2 cellular contexts compared by ENCODE assay signal in the genomic region with DNA sequence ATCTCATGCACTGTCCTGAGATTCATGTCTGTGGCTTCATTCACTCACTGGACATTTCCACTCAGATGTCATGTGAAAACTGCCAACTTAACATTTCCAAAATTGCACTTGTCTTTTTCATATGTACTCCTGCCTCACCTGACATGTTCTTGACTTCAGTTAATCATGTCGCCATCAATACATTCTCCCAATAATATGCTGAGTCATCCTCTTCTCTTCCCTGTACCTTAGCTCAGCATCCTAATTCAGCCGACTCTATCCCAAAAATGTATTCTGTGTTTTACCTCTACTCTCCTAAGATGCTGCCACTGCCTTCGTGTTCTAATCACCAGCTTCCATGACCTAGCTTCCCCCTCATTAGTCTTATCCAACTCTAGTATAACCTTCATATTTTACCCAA.
A peak's percentile ranks its signal among the peaks of the same experiment; 100 is the strongest.
TF ChIP-seq lines count a peak whose summit lies in the region.

No MANE protein-coding gene starts in this region.

TF ChIP-seq in HepG2, 621 proteins besides CTCF, POLR2A, EP300 and RAD21:
- peak; percentile 90 to 93 for TF ChIP-seq MAFK (conservative IDR thresholded peaks at IDR 0.05 in 1 of 2, IDR thresholded peaks at IDR 0.05 in 1 of 2; ENCODE audit: low read length in 2 of 2)
- TF ChIP-seq MAFF (IDR thresholded peaks at IDR 0.05; ENCODE audit: low read depth, low read length), result peak; percentile 91
- no peak for TF ChIP-seq CENPT (CRISPR knock-in tag; IDR thresholded peaks at IDR 0.05; ENCODE audit: low read depth)
- TF ChIP-seq MTA1 (CRISPR knock-in tag; IDR thresholded peaks at IDR 0.05; ENCODE audit: borderline replicate concordance), result no peak
- no peak for TF ChIP-seq GTF3A (CRISPR knock-in tag; conservative IDR thresholded peaks at IDR 0.05)
- peak; percentile 94 for TF ChIP-seq NFE2L2 (IDR thresholded peaks at IDR 0.05; ENCODE audit: low read length)

TF ChIP-seq in H1, 55 proteins besides CTCF, POLR2A, EP300 and RAD21:
- TF ChIP-seq NRF1 (IDR thresholded peaks at IDR 0.05; ENCODE audit: low read depth, low read length), result no peak
- TF ChIP-seq SIRT6 (IDR thresholded peaks at IDR 0.05; ENCODE audit: low read length), result no peak
- no peak for TF ChIP-seq TAF7 (optimal IDR thresholded peaks at IDR 0.05; ENCODE audit: borderline replicate concordance, low read depth, low read length)
- TF ChIP-seq BACH1 (IDR thresholded peaks at IDR 0.05; ENCODE audit: low read length), result peak; percentile 82
- TF ChIP-seq SUZ12 (IDR thresholded peaks at IDR 0.05; ENCODE audit: low read length), result no peak
- TF ChIP-seq EZH2 (IDR thresholded peaks at IDR 0.05; ENCODE audit: low read depth, low read length, severe bottlenecking), result no peak
- TF ChIP-seq, protein P1, sequence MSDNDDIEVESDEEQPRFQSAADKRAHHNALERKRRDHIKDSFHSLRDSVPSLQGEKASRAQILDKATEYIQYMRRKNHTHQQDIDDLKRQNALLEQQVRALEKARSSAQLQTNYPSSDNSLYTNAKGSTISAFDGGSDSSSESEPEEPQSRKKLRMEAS (IDR thresholded peaks at IDR 0.05), result no peak
- TF ChIP-seq EGR1 (IDR thresholded peaks at IDR 0.05; ENCODE audit: borderline replicate concordance, low read depth, low read length), result no peak
- TF ChIP-seq RBBP5 (IDR thresholded peaks at IDR 0.05; ENCODE audit: borderline replicate concordance, low read depth, low read length), result no peak
- TF ChIP-seq ZNF274 (IDR thresholded peaks at IDR 0.05; ENCODE audit: borderline replicate concordance, extremely low read depth, low read length), result no peak
- TF ChIP-seq BCL11A (IDR thresholded peaks at IDR 0.05; ENCODE audit: low read depth in 2 of 2, low read length in 2 of 2), result no peak
- no peak for TF ChIP-seq RFX5 (IDR thresholded peaks at IDR 0.05; ENCODE audit: borderline replicate concordance, low read depth, low read length)
- peak; percentile 73 for TF ChIP-seq MAFK (IDR thresholded peaks at IDR 0.05; ENCODE audit: low read depth, low read length)
- TF ChIP-seq TEAD4 (IDR thresholded peaks at IDR 0.05; ENCODE audit: low read depth, low read length), result no peak
